Comparison of ENCODE assay signal across 12 cellular contexts in the genomic region with DNA sequence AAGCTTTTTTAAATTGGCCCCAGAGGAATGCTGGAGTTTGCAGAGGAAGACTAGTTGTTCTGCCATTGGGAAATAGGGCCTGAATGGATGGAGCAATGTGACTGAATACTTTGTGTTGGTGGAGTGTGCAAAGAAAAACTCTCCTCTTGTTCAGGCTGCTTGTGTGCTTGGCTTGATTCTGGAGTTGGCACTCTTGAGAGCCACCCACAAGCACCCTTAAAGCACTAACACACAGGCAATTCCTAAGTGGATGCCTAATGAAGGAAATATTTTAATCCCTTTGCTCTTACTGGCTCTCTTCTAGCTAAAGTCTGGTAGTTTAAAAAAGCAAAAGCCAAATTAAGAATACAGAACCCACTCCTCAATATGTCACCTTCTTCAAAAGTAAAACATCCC.
DNase-seq lines count a peak whose midpoint lies in the region; ATAC-seq, FAIRE-seq and TF ChIP-seq lines count a peak whose summit lies in the region.
"Had no signal": no experiment of that assay in that cellular context is flagged by ENCODE, and none has a peak within 500 bp of the region (broad histone marks: within the 10 kb centered on the region; RNA-seq: fewer than 3 reads in every experiment).

No MANE protein-coding gene starts in this region.

- no peaks in the 10 kb centered on the region for H4K20me1 ChIP-seq in HepG2 (ENCODE audit: insufficient read depth, low read length)

- CTCF ChIA-PET in HepG2 (lab: Yijun Ruan, JAX; ENCODE audit: low intra/inter-chr PET ratio, low total read pairs), result no interaction called here

- H2BK12ac ChIP-seq in trophoblast cell (ENCODE audit: low read length), result peak overlapping the region; percentile 47

- TF ChIP-seq CTCF in fibroblast of the aortic adventitia (IDR thresholded peaks at IDR 0.05; ENCODE audit: insufficient read depth, low read length) (no peak), vagina (IDR thresholded peaks at IDR 0.05) (no peak), HepG2 (CRISPR knock-in tag; IDR thresholded peaks at IDR 0.05) (no peak)

- peak overlapping the region; percentile 41 for H3K18ac ChIP-seq in trophoblast cell (ENCODE audit: low read length)

- H3K4me2 ChIP-seq in trophoblast cell (ENCODE audit: low read length), result no peak overlapping the region
- no peak overlapping the region for H3K4me2 ChIP-seq in HepG2 (ENCODE audit: low read depth, low read length)
- H3K4me2 ChIP-seq: KMS-11 had no signal

- H3K79me2 ChIP-seq in trophoblast cell (ENCODE audit: control insufficient read depth, insufficient read depth, low read length, poor library complexity) (peaks cover 5% of the 10 kb centered on the region), HepG2 (ENCODE audit: insufficient read depth, low read length) (no peaks in the 10 kb centered on the region)

- in situ Hi-C loops in HepG2 (cut with HindIII; ENCODE audit: extremely low pct_ligation_motif_present, low pct_unique_long_range_greater_than_20kb), result no loop called here

- H3K14ac ChIP-seq in trophoblast cell (ENCODE audit: low read length), result peak overlapping the region; percentile 30

- no peak overlapping the region for H3K4ac ChIP-seq in trophoblast cell (ENCODE audit: low read depth, low read length)

- H3K27me3 ChIP-seq in trophoblast cell (ENCODE audit: insufficient read depth, low read length) (no peaks in the 10 kb centered on the region), vagina (no peaks in the 10 kb centered on the region), HepG2 (ENCODE audit: control insufficient read depth in 1 of 2, insufficient read depth in 2 of 2, low read length in 2 of 2) (no peaks in the 10 kb centered on the region)

- H2AFZ ChIP-seq in trophoblast cell (ENCODE audit: insufficient read depth, low read length, poor library complexity) (no peak overlapping the region), HepG2 (ENCODE audit: low read length) (no peak overlapping the region)

- peak overlapping the region; percentile 50 for H4K91ac ChIP-seq in trophoblast cell (ENCODE audit: low read depth, low read length)

- no peak overlapping the region for H2BK5ac ChIP-seq in trophoblast cell (ENCODE audit: low read depth, low read length, poor library complexity)

- FAIRE-seq in HepG2 (lab: Jason Lieb, UNC), result no peak
- FAIRE-seq: A204.1 had no signal

- H2AK5ac ChIP-seq in trophoblast cell (ENCODE audit: low read length), result no peak overlapping the region

- H2BK120ac ChIP-seq in trophoblast cell (ENCODE audit: insufficient read depth, low read length, poor library complexity), result peak overlapping the region; percentile 40

- H3K9me3 ChIP-seq in trophoblast cell (ENCODE audit: insufficient read depth, low read depth, low read length), result no peaks in the 10 kb centered on the region
- H3K9me3 ChIP-seq in vagina, result no peaks in the 10 kb centered on the region
- H3K9me3 ChIP-seq in HepG2 (ENCODE audit: low read length), result no peaks in the 10 kb centered on the region

- peak overlapping the region; percentile 23 for H4K8ac ChIP-seq in trophoblast cell (ENCODE audit: low read depth, low read length)

- peaks cover 37 to 46% of the 10 kb centered on the region in 2 experiments for H3K4me1 ChIP-seq in trophoblast cell (ENCODE audit: control insufficient read depth in 1 of 2, insufficient read depth in 2 of 2, low read length in 2 of 2)
- peaks cover 50% of the 10 kb centered on the region for H3K4me1 ChIP-seq in vagina
- peaks cover 31% of the 10 kb centered on the region for H3K4me1 ChIP-seq in HepG2 (ENCODE audit: insufficient read depth, low read length)

- no peak overlapping the region for H3K9ac ChIP-seq in trophoblast cell (ENCODE audit: low read length)
- H3K9ac ChIP-seq in HepG2 (ENCODE audit: insufficient read depth, low read depth, low read length), result no peak overlapping the region
- H3K9ac ChIP-seq: KMS-11 had no signal

- H3K4me3 ChIP-seq in fibroblast of the aortic adventitia (ENCODE audit: low read depth, low read length) (no peak overlapping the region), trophoblast cell (ENCODE audit: low read depth, low read length) (no peak overlapping the region), vagina (no peak overlapping the region), HepG2 (replicated peaks in 1 of 3; ENCODE audit: insufficient read depth in 1 of 3, low read depth in 2 of 3, low read length in 3 of 3) (no peak overlapping the region)

- no TSS peak for BruUV-seq in HepG2 (replicated peaks; lab: Mats Ljungman, UMichigan)

- H3K36me3 ChIP-seq in trophoblast cell (ENCODE audit: control insufficient read depth in 1 of 2, insufficient read depth in 2 of 2, low read length in 2 of 2) (no peaks in the 10 kb centered on the region), vagina (no peaks in the 10 kb centered on the region), HepG2 (replicated peaks in 1 of 2; ENCODE audit: control insufficient read depth in 1 of 2, insufficient read depth in 2 of 2, low read length in 2 of 2) (no peaks in the 10 kb centered on the region)

- peaks cover 21% of the 10 kb centered on the region for H3K79me1 ChIP-seq in trophoblast cell (ENCODE audit: low read length)

- POLR2A ChIA-PET in HepG2 (lab: Yijun Ruan, JAX), result no interaction called here

- TF ChIP-seq POLR2A in vagina (IDR thresholded peaks at IDR 0.05) (no peak), HepG2 (IDR thresholded peaks at IDR 0.05; ENCODE audit: insufficient read depth in 1 of 2, low read depth in 2 of 2, low read length in 2 of 2) (no peak)

- no peak for TF ChIP-seq RAD21 in HepG2 (CRISPR knock-in tag; IDR thresholded peaks at IDR 0.05)

- H3K27ac ChIP-seq in trophoblast cell (ENCODE audit: low read depth, low read length), result peak overlapping the region; percentile 70
- peak overlapping the region; percentile 59 for H3K27ac ChIP-seq in vagina
- H3K27ac ChIP-seq in HepG2 (ENCODE audit: extremely low read length, insufficient read depth, low read length), result no peak overlapping the region
- H3K27ac ChIP-seq: KMS-11 had no signal

- H4K12ac ChIP-seq in trophoblast cell (ENCODE audit: low read depth, low read length), result no peak overlapping the region

- ATAC-seq in GM21528 (IDR thresholded peaks at IDR 0.05; ENCODE audit: low FRiP score, unreplicated experiment) (no peak), HepG2 (no peak), GM19395 (IDR thresholded peaks at IDR 0.05; ENCODE audit: unreplicated experiment) (no peak)
- ATAC-seq: naive thymus-derived CD4-positive, alpha-beta T cell had no signal

- H3K23ac ChIP-seq in trophoblast cell (ENCODE audit: low read length), result no peak overlapping the region

- TF ChIP-seq EP300 in HepG2 (IDR thresholded peaks at IDR 0.05; ENCODE audit: low read depth in 2 of 2, low read length in 2 of 2), result no peak
- no peak for TF ChIP-seq EP300 in HepG2 (CRISPR knock-in tag; IDR thresholded peaks at IDR 0.05; ENCODE audit: borderline replicate concordance)

- DNase-seq in NCI-H510A treated with DMSO at 0.1 percent for 48 hours (lab: John Stamatoyannopoulos, UW) (peak; percentile 25), NCI-H510A (lab: John Stamatoyannopoulos, UW) (no peak), fibroblast of the aortic adventitia (ENCODE audit: low read depth) (peak; percentile 77), trophoblast cell (no peak), vagina (ENCODE audit: extremely low spot score in 2 of 2) (no peak), HepG2 (ENCODE audit: low spot score) (no peak)
- DNase-seq: DMS153; naive thymus-derived CD4-positive, alpha-beta T cell had no signal

- intact Hi-C loops in vagina (cut with DNase I) (no loop called here), HepG2 (cut with micrococcal nuclease; ENCODE audit: unreplicated experiment) (no loop called here)

TF ChIP-seq in HepG2, 621 proteins besides CTCF, POLR2A, EP300 and RAD21:
- TF ChIP-seq STAG1 (CRISPR knock-in tag; IDR thresholded peaks at IDR 0.05), result no peak
- no peak for TF ChIP-seq BHLHE40 (IDR thresholded peaks at IDR 0.05; ENCODE audit: low read length)
- TF ChIP-seq, protein P1, sequence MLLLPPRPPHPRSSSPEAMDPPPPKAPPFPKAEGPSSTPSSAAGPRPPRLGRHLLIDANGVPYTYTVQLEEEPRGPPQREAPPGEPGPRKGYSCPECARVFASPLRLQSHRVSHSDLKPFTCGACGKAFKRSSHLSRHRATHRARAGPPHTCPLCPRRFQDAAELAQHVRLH (CRISPR knock-in tag; IDR thresholded peaks at IDR 0.05; ENCODE audit: borderline replicate concordance, low read depth), result no peak
- no peak for TF ChIP-seq ZNF24 (IDR thresholded peaks at IDR 0.05)
- TF ChIP-seq ZNF230 (CRISPR knock-in tag; IDR thresholded peaks at IDR 0.05), result no peak
- TF ChIP-seq PHB2 (IDR thresholded peaks at IDR 0.05; ENCODE audit: partially characterized antibody), result no peak
- TF ChIP-seq, protein P2, sequence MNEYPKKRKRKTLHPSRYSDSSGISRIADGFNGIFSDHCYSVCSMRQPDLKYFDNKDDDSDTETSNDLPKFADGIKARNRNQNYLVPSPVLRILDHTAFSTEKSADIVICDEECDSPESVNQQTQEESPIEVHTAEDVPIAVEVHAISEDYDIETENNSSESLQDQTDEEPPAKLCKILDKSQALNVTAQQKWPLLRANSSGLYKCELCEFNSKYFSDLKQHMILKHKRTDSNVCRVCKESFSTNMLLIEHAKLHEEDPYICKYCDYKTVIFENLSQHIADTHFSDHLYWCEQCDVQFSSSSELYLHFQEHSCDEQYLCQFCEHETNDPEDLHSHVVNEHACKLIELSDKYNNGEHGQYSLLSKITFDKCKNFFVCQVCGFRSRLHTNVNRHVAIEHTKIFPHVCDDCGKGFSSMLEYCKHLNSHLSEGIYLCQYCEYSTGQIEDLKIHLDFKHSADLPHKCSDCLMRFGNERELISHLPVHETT (CRISPR knock-in tag; conservative IDR thresholded peaks at IDR 0.05), result no peak
- no peak for TF ChIP-seq HDAC1 (CRISPR knock-in tag; IDR thresholded peaks at IDR 0.05)
- TF ChIP-seq MYNN (CRISPR knock-in tag; IDR thresholded peaks at IDR 0.05; ENCODE audit: low read depth), result no peak
- TF ChIP-seq KLF11 (CRISPR knock-in tag; IDR thresholded peaks at IDR 0.05), result no peak
- no peak for TF ChIP-seq NPAS2 (CRISPR knock-in tag; IDR thresholded peaks at IDR 0.05; ENCODE audit: borderline replicate concordance)
- TF ChIP-seq ZBTB42 (CRISPR knock-in tag; IDR thresholded peaks at IDR 0.05), result no peak

Comparison
In these comparisons a context has a peak if more than half of its experiments do, and no peak if none do; other contexts are left out.
1. DNase-seq: peak in NCI-H510A treated with DMSO at 0.1 percent for 48 hours (single experiment) and fibroblast of the aortic adventitia (single experiment); none in NCI-H510A (single experiment), trophoblast cell (0 of 2), vagina (0 of 2) and HepG2 (single experiment).